In genomic region chr19:39448271-39448670, GRCh38 we compare ENCODE assay signal across 12 cellular contexts. TPM values are rescaled to one million over a fixed set of nuclear protein-coding genes. Genes with fewer than 3 reads are reported as not detected.
A peak's percentile ranks its signal among the peaks of the same experiment; 100 is the strongest.
DNase-seq lines count a peak whose midpoint lies in the region; FAIRE-seq and TF ChIP-seq lines count a peak whose summit lies in the region.
"Had no signal": no experiment of that assay in that cellular context is flagged by ENCODE, and none has a peak within 500 bp of the region (broad histone marks: within the 10 kb centered on the region; RNA-seq: fewer than 3 reads in every experiment).

No MANE protein-coding gene starts in this region.

- peaks cover 0 to 35% (median 21%) of the 10 kb centered on the region in 4 donors for H3K4me1 ChIP-seq in Peyer's patch
- peaks cover 13% of the 10 kb centered on the region for H3K4me1 ChIP-seq in fibroblast of lung (ENCODE audit: control insufficient read depth, extremely low read depth, insufficient read depth, low read length)

- no peak overlapping the region for H2AFZ ChIP-seq in fibroblast of lung (ENCODE audit: low read length)

- intact Hi-C loops in lower leg skin (cut with DNase I; ENCODE audit: low total_unique reads) = loop anchor here (10.0 kb wide), 1 partner anchor 87 kb away; the partner anchor contains the start of gene EID2B

- no peak overlapping the region for H3K9ac ChIP-seq in fibroblast of lung (ENCODE audit: insufficient read depth, low read length)

- DNase-seq in A172 (ENCODE audit: low spot score) = peak; percentile 89
- no peak for DNase-seq in GM12891 (ENCODE audit: insufficient read length, low spot score)
- DNase-seq in Peyer's patch = peak in 2 of 3 donors; percentile 60 to 77
- peak in 1 of 2 donors; percentile 68 for DNase-seq in fibroblast of lung (ENCODE audit: low read depth in 2 of 2)
- no peak for DNase-seq in amniotic stem cell (lab: John Stamatoyannopoulos, UW)
- no peak for DNase-seq in lower leg skin (ENCODE audit: low spot score in 2 of 2)
- DNase-seq in AML-193 (lab: John Stamatoyannopoulos, UW) = no peak
- no peak for DNase-seq in NCI-H2081 treated with DMSO at 0.1 percent for 48 hours (lab: John Stamatoyannopoulos, UW)
- DNase-seq: DMS53, NCI-H1694 treated with DMSO at 0.1 percent for 48 hours, small intestine, uterus had no signal

- H3K4me2 ChIP-seq in fibroblast of lung (ENCODE audit: extremely low read depth, insufficient read depth, low read length) = no peak overlapping the region

- H3K36me3 ChIP-seq in Peyer's patch (peaks cover 0 to 7% (median 0%) of the 10 kb centered on the region in 3 donors), fibroblast of lung (ENCODE audit: control insufficient read depth, insufficient read depth, low read length) (peaks cover 10% of the 10 kb centered on the region)
- H3K36me3 ChIP-seq: uterus had no signal

- peak overlapping the region in 1 of 4 donors; percentile 13 for H3K4me3 ChIP-seq in Peyer's patch
- no peak overlapping the region for H3K4me3 ChIP-seq in fibroblast of lung (replicated peaks in 1 of 4; ENCODE audit: control extremely low read depth in 1 of 4, insufficient read depth in 1 of 4, low read depth in 3 of 4, low read length in 4 of 4)
- no peak overlapping the region for H3K4me3 ChIP-seq in lower leg skin (ENCODE audit: low read depth, poor library complexity, severe bottlenecking)
- H3K4me3 ChIP-seq: uterus had no signal

- peak overlapping the region in 1 of 4 donors; percentile 33 for H3K27ac ChIP-seq in Peyer's patch
- peak overlapping the region; percentile 41 for H3K27ac ChIP-seq in fibroblast of lung (ENCODE audit: insufficient read depth, low read length)
- H3K27ac ChIP-seq: uterus had no signal

- H4K20me1 ChIP-seq in fibroblast of lung (ENCODE audit: control insufficient read depth, extremely low read depth, insufficient read depth, low read length) = no peaks in the 10 kb centered on the region

- FAIRE-seq in GM12891 (lab: Jason Lieb, UNC) = peak; percentile 81
- FAIRE-seq: small intestine had no signal

- TF ChIP-seq POLR2A in GM12891 (IDR thresholded peaks at IDR 0.05; ENCODE audit: low read depth, low read length) = no peak
- TF ChIP-seq POLR2A in Peyer's patch (IDR thresholded peaks at IDR 0.05) = no peak
- TF ChIP-seq POLR2A in lower leg skin (IDR thresholded peaks at IDR 0.05) = no peak

- peaks cover 83% of the 10 kb centered on the region for H3K79me2 ChIP-seq in fibroblast of lung (ENCODE audit: control insufficient read depth, insufficient read depth, low read length)

- TF ChIP-seq CTCF in Peyer's patch (IDR thresholded peaks at IDR 0.05) = no peak
- no peak for TF ChIP-seq CTCF in fibroblast of lung (conservative IDR thresholded peaks at IDR 0.05 in 1 of 2, IDR thresholded peaks at IDR 0.05 in 1 of 2; ENCODE audit: low read depth in 1 of 2, low read length in 2 of 2)
- no peak for TF ChIP-seq CTCF in lower leg skin (IDR thresholded peaks at IDR 0.05)

- H3K27me3 ChIP-seq in Peyer's patch (no peaks in the 10 kb centered on the region), fibroblast of lung (ENCODE audit: control insufficient read depth, insufficient read depth, low read length) (no peaks in the 10 kb centered on the region)
- H3K27me3 ChIP-seq: uterus had no signal

- no peaks in the 10 kb centered on the region for H3K9me3 ChIP-seq in Peyer's patch
- no peaks in the 10 kb centered on the region for H3K9me3 ChIP-seq in fibroblast of lung (ENCODE audit: control insufficient read depth, insufficient read depth, low read depth, low read length)
- H3K9me3 ChIP-seq: uterus had no signal

- WGBS in lower leg skin, 2 donors = 68 to 70% methylated on average over 3 of the region's 3 CpGs

TF ChIP-seq in GM12891, 5 proteins besides CTCF, POLR2A, EP300 and RAD21:
- TF ChIP-seq POLR2AphosphoS5 (IDR thresholded peaks at IDR 0.05; ENCODE audit: low read depth, low read length) (no peak), SPI1 (IDR thresholded peaks at IDR 0.05; ENCODE audit: low read depth, low read length) (peak; percentile 96), PAX5 (IDR thresholded peaks at IDR 0.05; ENCODE audit: insufficient read depth, low read length, severe bottlenecking) (no peak), TAF1 (IDR thresholded peaks at IDR 0.05; ENCODE audit: low read depth, low read length) (no peak), POU2F2 (IDR thresholded peaks at IDR 0.05; ENCODE audit: low read depth, low read length) (no peak)

RNA-seq across cellular contexts. Expression of gene SUPT5H, which starts 2.9 kb away (rescaled TPM):
- total RNA-seq in A172 (2014; rRNA removed; shearing (Covaris generic)) = 101 and 116 TPM in 2 replicates
- 123 TPM for polyA plus RNA-seq in GM12891 (2012; ENCODE audit: low read depth, missing spikeins)
- total RNA-seq in Peyer's patch (100 to 1,000 TPM in 3 of 4 donors, 10 to 100 TPM in 1; 98.4 to 173 (median 160) TPM), fibroblast of lung (46.0 and 50.2 TPM in 2 replicates), lower leg skin (100 to 1,000 TPM in 1 of 4 donors, 10 to 100 TPM in 3; 70.0 to 102 (median 77.3) TPM)
- polyA plus RNA-seq in fibroblast of lung = 77.8 and 87.2 TPM in 2 replicates
- 98.2 and 109 TPM in 2 replicates for polyA plus RNA-seq in fibroblast of lung (2012)
- 126 and 137 TPM in 2 replicates for polyA minus RNA-seq in fibroblast of lung (ENCODE audit: low replicate concordance)

RNA-seq across cellular contexts. Expression of gene RPS16, which starts 12.5 kb away (rescaled TPM):
- 145 and 262 TPM in 2 replicates for total RNA-seq in A172 (2014; rRNA removed; shearing (Covaris generic))
- polyA plus RNA-seq in GM12891 (2012; ENCODE audit: low read depth, missing spikeins) = 5,893 TPM
- total RNA-seq in Peyer's patch (1,000 to 10,000 TPM in 1 of 4 donors, 100 to 1,000 TPM in 3; 443 to 1,406 (median 686) TPM), fibroblast of lung (149 and 271 TPM in 2 replicates), lower leg skin (1,000 to 10,000 TPM; 1,726 to 3,026 (median 2,088) TPM)
- 1,704 and 1,950 TPM in 2 replicates for polyA plus RNA-seq in fibroblast of lung
- 3,009 and 3,161 TPM in 2 replicates for polyA plus RNA-seq in fibroblast of lung (2012)
- polyA minus RNA-seq in fibroblast of lung (ENCODE audit: low replicate concordance) = 1,774 and 1,797 TPM in 2 replicates

RNA-seq across cellular contexts. Expression of gene TIMM50, which starts 32.4 kb away (rescaled TPM):
- total RNA-seq in A172 (2014; rRNA removed; shearing (Covaris generic)) = 116 and 127 TPM in 2 replicates
- polyA plus RNA-seq in GM12891 (2012; ENCODE audit: low read depth, missing spikeins) = 67.0 TPM
- total RNA-seq in Peyer's patch (10 to 100 TPM; 25.4 to 61.1 (median 33.2) TPM), fibroblast of lung (37.2 and 45.7 TPM in 2 replicates), lower leg skin (10 to 100 TPM; 35.0 to 41.9 (median 37.1) TPM)
- polyA plus RNA-seq in fibroblast of lung = 43.5 and 71.0 TPM in 2 replicates
- polyA plus RNA-seq in fibroblast of lung (2012) = 63.2 and 96.3 TPM in 2 replicates
- 167 and 175 TPM in 2 replicates for polyA minus RNA-seq in fibroblast of lung (ENCODE audit: low replicate concordance)

RNA-seq across cellular contexts. Expression of gene PLEKHG2, which starts 35.8 kb away (rescaled TPM):
- total RNA-seq in A172 (2014; rRNA removed; shearing (Covaris generic)) = 11.4 and 17.3 TPM in 2 replicates
- polyA plus RNA-seq in GM12891 (2012; ENCODE audit: low read depth, missing spikeins) = 35.3 TPM
- 10 to 100 TPM in 3 of 4 donors, 1 to 10 TPM in 1; 7.7 to 42.1 (median 16.1) TPM for total RNA-seq in Peyer's patch
- 12.1 and 13.7 TPM in 2 replicates for total RNA-seq in fibroblast of lung
- 10.1 and 13.1 TPM in 2 replicates for polyA plus RNA-seq in fibroblast of lung
- polyA plus RNA-seq in fibroblast of lung (2012) = 22.6 and 39.1 TPM in 2 replicates
- 65.6 and 475 TPM in 2 replicates for polyA minus RNA-seq in fibroblast of lung (ENCODE audit: low replicate concordance)
- 1 to 10 TPM; 3.0 to 6.4 (median 4.3) TPM for total RNA-seq in lower leg skin

RNA-seq across cellular contexts. Expression of gene ZFP36, which starts 41.6 kb away (rescaled TPM):
- 0.50 and 1.5 TPM in 2 replicates for total RNA-seq in A172 (2014; rRNA removed; shearing (Covaris generic))
- 24.7 TPM for polyA plus RNA-seq in GM12891 (2012; ENCODE audit: low read depth, missing spikeins)
- total RNA-seq in Peyer's patch (100 to 1,000 TPM; 183 to 682 (median 309) TPM), fibroblast of lung (3.1 and 5.6 TPM in 2 replicates), lower leg skin (100 to 1,000 TPM; 170 to 536 (median 280) TPM)
- 11.4 and 37.3 TPM in 2 replicates for polyA plus RNA-seq in fibroblast of lung
- 50.8 and 140 TPM in 2 replicates for polyA plus RNA-seq in fibroblast of lung (2012)
- 39.7 and 43.5 TPM in 2 replicates for polyA minus RNA-seq in fibroblast of lung (ENCODE audit: low replicate concordance)

Comparison
In these comparisons a context has a peak if more than half of its experiments do, and no peak if none do; other contexts are left out.
1. DNase-seq: peak in A172 (single experiment) and Peyer's patch (2 of 3); none in GM12891 (single experiment), amniotic stem cell (single experiment), lower leg skin (0 of 2), AML-193 (0 of 2) and NCI-H2081 treated with DMSO at 0.1 percent for 48 hours (single experiment).